15 cellular contexts compared by ENCODE assay signal in genomic region chrX:3244203-3244743, GRCh38.
DNase-seq lines count a peak whose midpoint lies in the region; ATAC-seq and TF ChIP-seq lines count a peak whose summit lies in the region.
"Had no signal": no experiment of that assay in that cellular context is flagged by ENCODE, and none has a peak within 500 bp of the region (broad histone marks: within the 10 kb centered on the region; RNA-seq: fewer than 3 reads in every experiment).

No MANE protein-coding gene starts in this region.

- H3K36me3 ChIP-seq in osteoblast (ENCODE audit: insufficient read depth, low read length) (no peaks in the 10 kb centered on the region), Caco-2 (ENCODE audit: control insufficient read depth, insufficient read depth, low read length) (no peaks in the 10 kb centered on the region)
- H3K36me3 ChIP-seq: adrenal gland had no signal

- H3K27ac Mint-ChIP-seq in Caco-2 (ENCODE audit: unreplicated experiment): no peak overlapping the region
- H3K27ac Mint-ChIP-seq in progenitor cell of endocrine pancreas: no peak overlapping the region
- H3K27ac Mint-ChIP-seq: effector memory CD8-positive, alpha-beta T cell; IgD-negative memory B cell; T-cell had no signal

- peak; percentile 35 for DNase-seq in GM03348 (ENCODE audit: low spot score)
- DNase-seq in SW480 (ENCODE audit: low spot score): peak; percentile 8
- DNase-seq in fibroblast of gingiva (ENCODE audit: low read depth): peak; percentile 17
- DNase-seq in osteoblast (ENCODE audit: insufficient read length, low spot score, missing footprints): peak; percentile 85
- DNase-seq in Caco-2: no peak
- no peak for DNase-seq in progenitor cell of endocrine pancreas (ENCODE audit: low spot score, unreplicated experiment)
- DNase-seq: activated CD4-positive, alpha-beta T cell treated with anti-CD3 and anti-CD28 coated beads for 4 hours; activated T-cell treated with anti-CD3 and anti-CD28 coated beads, Interleukin-2, amount 50 U/mL, for 4 hours; effector memory CD8-positive, alpha-beta T cell; NCI-H1417; T-cell had no signal

- H3K4me3 Mint-ChIP-seq in Caco-2 (ENCODE audit: unreplicated experiment): no peak overlapping the region
- no peak overlapping the region for H3K4me3 Mint-ChIP-seq in progenitor cell of endocrine pancreas (ENCODE audit: low read depth)
- H3K4me3 Mint-ChIP-seq: activated T-cell treated with anti-CD3 and anti-CD28 coated beads, Interleukin-2, amount 50 U/mL, for 4 hours; effector memory CD8-positive, alpha-beta T cell; IgD-negative memory B cell; T-cell had no signal

- POLR2A ChIA-PET in Caco-2 (lab: Charles Lee): no interaction called here

- H3K27me3 Mint-ChIP-seq in Caco-2 (ENCODE audit: insufficient read depth, unreplicated experiment) (peaks cover 3% of the 10 kb centered on the region), progenitor cell of endocrine pancreas (peaks cover 9% of the 10 kb centered on the region)
- H3K27me3 Mint-ChIP-seq: IgD-negative memory B cell had no signal

- no peaks in the 10 kb centered on the region for H3K27me3 ChIP-seq in osteoblast (ENCODE audit: insufficient read depth, low read length)
- no peaks in the 10 kb centered on the region for H3K27me3 ChIP-seq in Caco-2 (replicated peaks; ENCODE audit: control insufficient read depth, insufficient read depth, low read length)
- H3K27me3 ChIP-seq: adrenal gland had no signal

- H3K4me1 Mint-ChIP-seq in Caco-2 (ENCODE audit: low read depth, unreplicated experiment) (no peaks in the 10 kb centered on the region), progenitor cell of endocrine pancreas (ENCODE audit: low read depth) (peaks cover 1% of the 10 kb centered on the region)
- H3K4me1 Mint-ChIP-seq: IgD-negative memory B cell, T-cell had no signal

- peak overlapping the region; percentile 83 for H3K4me2 ChIP-seq in osteoblast (ENCODE audit: insufficient read depth, low read length)

- H3K4me1 ChIP-seq in osteoblast (ENCODE audit: insufficient read depth, low read length) (peaks cover 11% of the 10 kb centered on the region), Caco-2 (no peaks in the 10 kb centered on the region)
- H3K4me1 ChIP-seq: adrenal gland had no signal

- peak overlapping the region; percentile 62 for H3K4me3 ChIP-seq in osteoblast (ENCODE audit: insufficient read depth, low read length)
- no peak overlapping the region for H3K4me3 ChIP-seq in Caco-2 (ENCODE audit: low read depth, low read length)
- H3K4me3 ChIP-seq: adrenal gland had no signal

- peak overlapping the region; percentile 82 for H2AFZ ChIP-seq in osteoblast (ENCODE audit: low read length)

- H3K9me3 ChIP-seq in osteoblast (ENCODE audit: low read depth, low read length) (no peaks in the 10 kb centered on the region), Caco-2 (no peaks in the 10 kb centered on the region)
- H3K9me3 ChIP-seq: adrenal gland had no signal

- no TSS peak for BruUV-seq in Caco-2 (replicated peaks; lab: Mats Ljungman, UMichigan)

- intact Hi-C loops in Caco-2 (cut with micrococcal nuclease; ENCODE audit: unreplicated experiment): no loop called here

- CTCF ChIA-PET in Caco-2 (lab: Charles Lee): no interaction called here

- TF ChIP-seq CTCF in osteoblast (IDR thresholded peaks at IDR 0.05; ENCODE audit: extremely low read depth, low read depth, low read length): no peak
- TF ChIP-seq CTCF in Caco-2 (IDR thresholded peaks at IDR 0.05; ENCODE audit: insufficient read depth in 1 of 2, low read depth in 1 of 2, low read length in 1 of 2, severe bottlenecking in 1 of 2, unreplicated experiment in 1 of 2): no peak
- TF ChIP-seq CTCF in progenitor cell of endocrine pancreas (IDR thresholded peaks at IDR 0.05; ENCODE audit: unreplicated experiment): no peak

- no peaks in the 10 kb centered on the region for H4K20me1 ChIP-seq in osteoblast (ENCODE audit: insufficient read depth, low read length)

- peak overlapping the region; percentile 79 for H3K27ac ChIP-seq in osteoblast (ENCODE audit: low read depth, low read length)
- H3K27ac ChIP-seq: adrenal gland had no signal

- H3K36me3 Mint-ChIP-seq in Caco-2 (ENCODE audit: insufficient read depth, unreplicated experiment) (no peaks in the 10 kb centered on the region), progenitor cell of endocrine pancreas (ENCODE audit: insufficient read depth) (no peaks in the 10 kb centered on the region)
- H3K36me3 Mint-ChIP-seq: IgD-negative memory B cell, T-cell had no signal

- H3K9me3 Mint-ChIP-seq in Caco-2 (ENCODE audit: unreplicated experiment): no peaks in the 10 kb centered on the region
- peaks cover 3% of the 10 kb centered on the region for H3K9me3 Mint-ChIP-seq in progenitor cell of endocrine pancreas (ENCODE audit: low read depth)
- H3K9me3 Mint-ChIP-seq: effector memory CD8-positive, alpha-beta T cell had no signal

- no peaks in the 10 kb centered on the region for H3K79me2 ChIP-seq in osteoblast (ENCODE audit: insufficient read depth, low read length)

- ATAC-seq in HG03139 (IDR thresholded peaks at IDR 0.05; ENCODE audit: unreplicated experiment) (no peak), GM18502 (IDR thresholded peaks at IDR 0.05; ENCODE audit: poor library complexity, unreplicated experiment) (no peak)
- ATAC-seq: activated T-cell treated with anti-CD3 and anti-CD28 coated beads, Interleukin-2, amount 50 U/mL, for 4 hours; effector memory CD8-positive, alpha-beta T cell; T-cell had no signal

Comparison
In these comparisons a context has a peak if more than half of its experiments do, and no peak if none do; other contexts are left out.
1. DNase-seq: peak in GM03348 (single experiment), SW480 (single experiment), fibroblast of gingiva (single experiment) and osteoblast (single experiment); none in Caco-2 (0 of 2) and progenitor cell of endocrine pancreas (single experiment).